1 cellular context compared by ENCODE assay signal in genomic region chr13:113325779-113326178, GRCh38.
A peak's percentile ranks its signal among the peaks of the same experiment; 100 is the strongest.
TF ChIP-seq lines count a peak whose summit lies in the region.

No MANE protein-coding gene starts in this region.

TF ChIP-seq in HepG2, 621 proteins besides CTCF, POLR2A, EP300 and RAD21:
- TF ChIP-seq ZNF670 (CRISPR knock-in tag; IDR thresholded peaks at IDR 0.05; ENCODE audit: borderline replicate concordance) (no peak), AGO2 (optimal IDR thresholded peaks at IDR 0.05; ENCODE audit: low read depth, low read length) (peak; percentile 78)
